ENCODE assay signal across 14 cellular contexts in the genomic region with DNA sequence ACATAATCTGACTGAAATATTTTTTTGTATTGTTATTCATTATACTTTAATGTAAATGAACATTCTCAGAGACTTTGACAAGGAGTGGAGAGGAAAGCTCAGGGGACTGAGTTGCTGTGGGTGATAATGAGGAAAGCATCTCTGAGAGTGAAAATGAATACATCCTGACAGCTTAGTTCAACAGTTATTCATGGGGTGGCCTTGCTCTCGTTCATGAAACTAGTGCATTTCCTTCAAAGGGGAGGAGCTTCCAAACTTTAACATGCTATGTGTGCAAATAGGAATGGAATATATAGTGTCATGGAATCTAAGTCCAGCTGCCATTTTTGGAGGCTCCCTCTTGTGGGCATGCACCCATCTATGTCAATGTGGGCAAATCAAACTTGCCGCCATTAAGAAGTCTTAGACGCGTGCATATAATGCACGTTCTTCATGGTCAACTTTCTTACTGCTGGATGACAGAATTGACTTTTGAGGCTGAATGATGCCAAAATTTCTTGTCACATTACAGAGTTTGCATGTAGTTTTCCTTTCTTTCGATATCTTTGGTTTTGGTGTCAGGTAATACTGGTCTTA.
DNase-seq lines count a peak whose midpoint lies in the region; ATAC-seq and TF ChIP-seq lines count a peak whose summit lies in the region.
"Had no signal": no experiment of that assay in that cellular context is flagged by ENCODE, and none has a peak within 500 bp of the region (broad histone marks: within the 10 kb centered on the region; RNA-seq: fewer than 3 reads in every experiment).

No MANE protein-coding gene starts in this region.

- in situ Hi-C loops in GM13977 (cut with MboI; ENCODE audit: low pct_unique_long_range_greater_than_20kb, low sequenced_read_pairs, unreplicated experiment): no loop called here

- peaks cover 4% of the 10 kb centered on the region for H3K36me3 Mint-ChIP-seq in T-helper 17 cell (ENCODE audit: low read depth)

- no peak overlapping the region for H3K4me3 ChIP-seq in esophagus muscularis mucosa
- H3K4me3 ChIP-seq: MG63 had no signal

- 90% methylated on average over 6 of the region's 6 CpGs for WGBS in esophagus muscularis mucosa

- H3K9me3 ChIP-seq in T-helper 17 cell (ENCODE audit: control insufficient read depth, low read length, poor library complexity, severe bottlenecking) (no peaks in the 10 kb centered on the region), esophagus muscularis mucosa (no peaks in the 10 kb centered on the region)
- H3K9me3 ChIP-seq: MG63 had no signal

- intact Hi-C loops in esophagus muscularis mucosa (cut with DNase I): no loop called here

- peak overlapping the region; percentile 13 for H3K4me3 Mint-ChIP-seq in T-helper 17 cell
- H3K4me3 Mint-ChIP-seq: dendritic cell treated with granulocyte-macrophage colony-stimulating factor and Interleukin-4, amounts not matched to agents 40 ng/mL and 50 ng/mL, for 4 days had no signal

- H3K4me1 ChIP-seq in esophagus muscularis mucosa: peaks cover 4 to 12% (median 6%) of the 10 kb centered on the region in 4 donors

- no peaks in the 10 kb centered on the region for H3K27me3 Mint-ChIP-seq in T-helper 17 cell

- TF ChIP-seq POLR2A in esophagus muscularis mucosa (IDR thresholded peaks at IDR 0.05; ENCODE audit: low read depth): no peak

- TF ChIP-seq EP300 in esophagus muscularis mucosa (IDR thresholded peaks at IDR 0.05): no peak

- DNase-seq in DMS53 (lab: John Stamatoyannopoulos, UW) (peak; percentile 10), DMS53 treated with DMSO at 0.1 percent for 48 hours (lab: John Stamatoyannopoulos, UW; ENCODE audit: unreplicated experiment) (no peak), GM13977 (ENCODE audit: low spot score) (no peak), T-helper 17 cell (no peak), esophagus muscularis mucosa (ENCODE audit: extremely low spot score) (peak; percentile 60), T1000 (lab: John Stamatoyannopoulos, UW) (no peak), NCI-H1417 treated with DMSO at 0.1 percent for 48 hours (lab: John Stamatoyannopoulos, UW) (no peak)
- DNase-seq: activated effector memory CD4-positive, alpha-beta T cell treated with anti-CD3 and anti-CD28 coated beads, Interleukin-2, amount 50 U/mL, for 16 hours; MG63; NCI-H2227 treated with DMSO at 0.1 percent for 48 hours; retina had no signal

- no peak overlapping the region for H3K27ac ChIP-seq in esophagus muscularis mucosa (replicated peaks in 1 of 4)
- H3K27ac ChIP-seq: 22Rv1 had no signal

- ATAC-seq in T-helper 17 cell (no peak), GM21528 (IDR thresholded peaks at IDR 0.05; ENCODE audit: low FRiP score, unreplicated experiment) (no peak)

- H3K4me1 Mint-ChIP-seq in T-helper 17 cell: peaks cover 16% of the 10 kb centered on the region

- peak; percentile 25 for TF ChIP-seq CTCF in GM13977 (IDR thresholded peaks at IDR 0.05; ENCODE audit: extremely low read depth, insufficient read depth, missing control alignments)
- no peak for TF ChIP-seq CTCF in esophagus muscularis mucosa (IDR thresholded peaks at IDR 0.05)

- H3K27me3 ChIP-seq in esophagus muscularis mucosa: no peaks in the 10 kb centered on the region
- H3K27me3 ChIP-seq: MG63 had no signal

- peak overlapping the region; percentile 89 for H3K27ac Mint-ChIP-seq in T-helper 17 cell
- H3K27ac Mint-ChIP-seq: dendritic cell treated with granulocyte-macrophage colony-stimulating factor and Interleukin-4, amounts not matched to agents 40 ng/mL and 50 ng/mL, for 4 days had no signal

- H3K36me3 ChIP-seq in esophagus muscularis mucosa: no peaks in the 10 kb centered on the region
- H3K36me3 ChIP-seq: MG63 had no signal

Comparison
In these comparisons a context has a peak if more than half of its experiments do, and no peak if none do; other contexts are left out.
1. DNase-seq: peak in DMS53 (single experiment) and esophagus muscularis mucosa (single experiment); none in DMS53 treated with DMSO at 0.1 percent for 48 hours (single experiment), GM13977 (single experiment), T-helper 17 cell (0 of 3), T1000 (single experiment) and NCI-H1417 treated with DMSO at 0.1 percent for 48 hours (single experiment).